ENCODE assay signal across 8 cellular contexts in the genomic region with DNA sequence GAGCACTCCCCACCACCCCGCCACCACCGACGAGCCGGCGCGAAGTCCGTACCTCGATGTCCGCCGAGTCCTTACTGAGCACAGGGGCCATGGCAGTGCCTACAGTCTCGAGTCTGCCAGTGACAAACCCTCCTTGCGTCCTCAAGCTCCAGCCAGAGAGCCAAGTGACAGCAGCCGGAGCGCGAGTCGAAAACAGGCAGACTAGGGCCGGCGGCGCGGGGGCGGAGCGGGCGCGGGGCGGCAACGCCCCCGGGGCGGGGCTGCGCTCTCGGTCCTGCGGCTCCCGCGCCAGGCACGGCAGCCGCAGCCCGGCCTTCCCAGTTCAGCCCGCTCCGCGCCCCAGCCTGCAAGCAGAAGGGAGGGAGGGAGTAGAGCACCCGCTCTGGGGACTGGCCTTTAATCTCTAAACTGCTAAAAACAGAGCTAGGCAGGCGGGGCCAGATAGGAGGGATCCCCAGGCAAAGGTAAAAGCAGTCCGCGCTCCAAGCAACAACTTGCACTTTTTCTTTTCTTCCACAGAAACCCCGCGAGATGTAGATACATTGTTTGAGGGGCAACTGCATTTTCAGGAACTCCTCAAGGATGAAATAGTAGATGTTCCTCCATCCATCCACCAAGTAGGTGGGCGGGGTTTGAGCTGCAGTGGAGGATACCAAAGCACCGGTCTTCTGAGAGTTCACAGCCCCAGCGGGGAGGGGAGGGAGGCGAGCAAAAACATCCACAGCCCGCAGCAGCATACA. TPM values are rescaled to one million over a fixed set of nuclear protein-coding genes. Genes with fewer than 3 reads are reported as not detected.
DNase-seq lines count a peak whose midpoint lies in the region; ATAC-seq and TF ChIP-seq lines count a peak whose summit lies in the region.

A gene (minus strand): TSS at position 203 of the 740 bp plus-strand sequence. CDS start 112 bp downstream, at position 91.

- peak within 1 kb of the TSS; percentile 88 for H3K27ac ChIP-seq in CD4-positive, alpha-beta T cell (ENCODE audit: low read depth, low read length)

- CTCF ChIA-PET in CD4-positive, alpha-beta T cell (lab: Charles Lee): interaction anchor here (0.6 to 1.3 kb wide), 2 partner anchors 16 to 113 kb away, joined by 3 read pairs; no protein-coding TSS in a partner anchor
- CTCF ChIA-PET in activated CD8-positive, alpha-beta T cell treated with anti-CD3 and anti-CD28 coated beads, Interleukin-2, amount 10 ng/mL, durations not matched to agents 7 days and 5 days (lab: Charles Lee): interaction anchor here (0.6 to 2.0 kb wide), 6 partner anchors 9 to 889 kb away, joined by 3 to 7 read pairs (median 3); no protein-coding TSS in a partner anchor

- peak; percentile 85 for ATAC-seq in CD4-positive, alpha-beta T cell (ENCODE audit: poor library complexity)
- ATAC-seq in GM19455 (IDR thresholded peaks at IDR 0.05; ENCODE audit: unreplicated experiment): peak; percentile 93
- ATAC-seq in activated CD8-positive, alpha-beta T cell treated with anti-CD3 and anti-CD28 coated beads, Interleukin-2, amount 10 ng/mL, durations not matched to agents 7 days and 5 days: peak; percentile 91

- peaks cover 18% of the 10 kb centered on the region for H3K36me3 Mint-ChIP-seq in CD4-positive, alpha-beta T cell (ENCODE audit: low read depth)
- peaks cover 16% of the 10 kb centered on the region for H3K36me3 Mint-ChIP-seq in activated CD8-positive, alpha-beta T cell treated with anti-CD3 and anti-CD28 coated beads, Interleukin-2, amount 10 ng/mL, durations not matched to agents 7 days and 5 days (ENCODE audit: low read depth)

- peak within 1 kb of the TSS; percentile 99 for H3K4me3 Mint-ChIP-seq in CD4-positive, alpha-beta T cell
- peak within 1 kb of the TSS; percentile 92 for H3K4me3 Mint-ChIP-seq in activated CD8-positive, alpha-beta T cell treated with anti-CD3 and anti-CD28 coated beads, Interleukin-2, amount 10 ng/mL, durations not matched to agents 7 days and 5 days

- no peaks in the 10 kb centered on the region for H3K9me3 Mint-ChIP-seq in CD4-positive, alpha-beta T cell
- H3K9me3 Mint-ChIP-seq in activated CD8-positive, alpha-beta T cell treated with anti-CD3 and anti-CD28 coated beads, Interleukin-2, amount 10 ng/mL, durations not matched to agents 7 days and 5 days (ENCODE audit: insufficient read depth): no peaks in the 10 kb centered on the region

- H3K27me3 Mint-ChIP-seq in CD4-positive, alpha-beta T cell: no peaks in the 10 kb centered on the region
- no peaks in the 10 kb centered on the region for H3K27me3 Mint-ChIP-seq in activated CD8-positive, alpha-beta T cell treated with anti-CD3 and anti-CD28 coated beads, Interleukin-2, amount 10 ng/mL, durations not matched to agents 7 days and 5 days (ENCODE audit: low read depth)

- POLR2A ChIA-PET in CD4-positive, alpha-beta T cell (lab: Charles Lee): interaction anchor here (0.6 to 2.6 kb wide), 19 partner anchors 10 to 130 kb away, joined by 3 to 10 read pairs (median 3); no protein-coding TSS in a partner anchor
- POLR2A ChIA-PET in activated CD8-positive, alpha-beta T cell treated with anti-CD3 and anti-CD28 coated beads, Interleukin-2, amount 10 ng/mL, durations not matched to agents 7 days and 5 days (lab: Charles Lee): interaction anchor here (0.8 to 2.3 kb wide), 14 partner anchors 8 to 128 kb away, joined by 3 to 11 read pairs (median 4); no protein-coding TSS in a partner anchor

- TF ChIP-seq CTCF in CD4-positive, alpha-beta T cell (IDR thresholded peaks at IDR 0.05): no peak

- no peaks in the 10 kb centered on the region for H3K9me3 ChIP-seq in CD4-positive, alpha-beta T cell (ENCODE audit: control insufficient read depth, low read length)

- intact Hi-C loops in CD4-positive, alpha-beta T cell (cut with DNase I, micrococcal nuclease): no loop called here

- H3K4me1 Mint-ChIP-seq in CD4-positive, alpha-beta T cell (ENCODE audit: low read depth): peaks cover 62% of the 10 kb centered on the region
- peaks cover 52% of the 10 kb centered on the region for H3K4me1 Mint-ChIP-seq in activated CD8-positive, alpha-beta T cell treated with anti-CD3 and anti-CD28 coated beads, Interleukin-2, amount 10 ng/mL, durations not matched to agents 7 days and 5 days (ENCODE audit: low read depth)

- H3K27me3 ChIP-seq in CD4-positive, alpha-beta T cell (ENCODE audit: control insufficient read depth, insufficient read depth, low read length): no peaks in the 10 kb centered on the region

- DNase-seq in CD4-positive, alpha-beta T cell: peak; percentile 71 to 86 (median 80)
- peak; percentile 86 for DNase-seq in HK-2 (ENCODE audit: unreplicated experiment)
- peak; percentile 91 for DNase-seq in NCI-H82 treated with DMSO at 0.1 percent for 48 hours (lab: John Stamatoyannopoulos, UW; ENCODE audit: unreplicated experiment)
- peak; percentile 92 for DNase-seq in activated CD8-positive, alpha-beta T cell treated with anti-CD3 and anti-CD28 coated beads, Interleukin-2, amount 10 ng/mL, durations not matched to agents 7 days and 5 days
- DNase-seq in effector CD8-positive, alpha-beta T cell (lab: John Stamatoyannopoulos, UW): peak; percentile 70
- DNase-seq in medulla oblongata (ENCODE audit: extremely low spot score): peak; percentile 89
- peak; percentile 67 for DNase-seq in stimulated activated CD8-positive, alpha-beta memory T cell treated with anti-CD3 and anti-CD28 coated beads, Interleukin-12 subunit alpha, Interleukin-12 subunit beta, amount 100 ng/mL, for 1 hour (ENCODE audit: low read depth)

- H3K27ac Mint-ChIP-seq in CD4-positive, alpha-beta T cell: peak within 1 kb of the TSS; percentile 97
- peak within 1 kb of the TSS; percentile 95 for H3K27ac Mint-ChIP-seq in activated CD8-positive, alpha-beta T cell treated with anti-CD3 and anti-CD28 coated beads, Interleukin-2, amount 10 ng/mL, durations not matched to agents 7 days and 5 days

RNA-seq across cellular contexts. Expression of the gene that starts here (rescaled TPM):
- total RNA-seq in CD4-positive, alpha-beta T cell: 10 to 100 TPM; 34.4 to 35.9 TPM
- total RNA-seq in activated CD8-positive, alpha-beta T cell treated with anti-CD3 and anti-CD28 coated beads, Interleukin-2, amount 10 ng/mL, durations not matched to agents 7 days and 5 days: 10 to 100 TPM; 41.1 to 43.3 TPM

Comparison
In these comparisons a context has a peak if more than half of its experiments do, and no peak if none do; other contexts are left out.
1. Peak in every context shown above with its lines: DNase-seq, ATAC-seq and H3K27ac ChIP-seq.